Comparison of ENCODE assay signal across 8 cellular contexts in the genomic region with DNA sequence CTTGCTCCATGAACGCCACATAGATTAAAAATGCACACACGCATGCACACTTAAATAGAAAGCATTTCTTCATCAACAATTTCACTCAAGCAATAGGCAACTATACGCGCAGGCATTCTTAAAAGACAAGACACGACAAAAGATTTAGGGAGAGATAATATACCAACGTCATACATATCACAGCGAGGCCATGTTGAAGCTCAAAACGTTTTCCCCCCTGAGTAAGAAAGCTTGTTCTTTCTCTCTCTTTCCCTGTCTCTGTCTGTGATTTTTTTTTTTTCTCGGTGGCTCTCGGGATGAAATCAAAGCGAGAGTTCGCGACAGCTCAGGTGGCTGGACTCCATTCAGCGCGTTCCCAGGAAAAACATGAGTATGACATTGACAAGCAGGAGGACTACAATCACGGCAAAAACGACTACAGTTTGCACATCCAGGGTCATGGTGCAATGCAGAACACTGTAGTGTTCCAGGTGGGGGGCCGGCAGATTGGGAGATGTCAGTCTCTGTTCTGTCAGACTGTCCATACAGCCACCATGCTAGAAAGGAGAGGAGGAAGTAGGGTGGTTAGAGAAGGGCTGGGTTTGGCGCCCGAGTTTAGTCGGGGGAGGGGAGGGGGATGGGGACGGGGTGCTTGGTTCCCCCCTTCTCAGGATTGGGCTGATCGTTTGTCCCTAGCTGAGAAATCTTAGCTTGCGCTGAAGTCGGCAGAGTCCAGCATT. TPM values are rescaled to one million over a fixed set of nuclear protein-coding genes. Genes with fewer than 3 reads are reported as not detected.
DNase-seq lines count a peak whose midpoint lies in the region; ATAC-seq and TF ChIP-seq lines count a peak whose summit lies in the region.

No MANE protein-coding gene starts in this region.

- H3K27ac Mint-ChIP-seq in activated naive CD4-positive, alpha-beta T cell treated with anti-CD3 and anti-CD28 coated beads, Interleukin-2, amount 10 ng/mL, durations not matched to agents 7 days and 5 days, result peak overlapping the region; percentile 93

- H3K9ac ChIP-seq in HCT116 (ENCODE audit: low read length), result peak overlapping the region; percentile 68

- intact Hi-C loops in HCT116 (cut with micrococcal nuclease), result no loop called here
- intact Hi-C loops in left ventricle myocardium inferior (cut with micrococcal nuclease), result no loop called here
- intact Hi-C loops in gastrocnemius medialis (cut with DNase I; ENCODE audit: low total_unique reads), result loop anchor here (10.0 kb wide), 2 partner anchors 189 to 451 kb away; partner anchors contain the start of gene AMER1

- BruUV-seq in HCT116 (replicated peaks; lab: Mats Ljungman, UMichigan), result no TSS peak

- in situ Hi-C loops in gastrocnemius medialis (cut with MboI; ENCODE audit: low sequenced_read_pairs in 4 of 4), result loop anchor here in 2 of 4 donors (25.0 kb wide), 2 partner anchors 192 to 458 kb away; partner anchors contain the start of gene AMER1 (in 2 of the 2)

- DNase-seq in GM12864 (ENCODE audit: low read depth) (no peak), HCT116 (ENCODE audit: low read depth, low spot score) (no peak), NCI-H526 treated with DMSO at 0.1 percent for 48 hours (lab: John Stamatoyannopoulos, UW) (peak; percentile 14), left ventricle myocardium inferior (no peak), gastrocnemius medialis (peak in 1 of 2 donors; percentile 13), NCI-H226 (no peak), NCI-H1048 (lab: John Stamatoyannopoulos, UW) (no peak)
- peak; percentile 47 for DNase-seq in activated naive CD4-positive, alpha-beta T cell treated with anti-CD3 and anti-CD28 coated beads, Interleukin-2, amount 10 ng/mL, durations not matched to agents 7 days and 5 days

- TF ChIP-seq RAD21 in HCT116 (IDR thresholded peaks at IDR 0.05; ENCODE audit: low read depth), result no peak

- TF ChIP-seq POLR2A in HCT116 (IDR thresholded peaks at IDR 0.05; ENCODE audit: borderline replicate concordance, extremely low read depth, insufficient read depth, insufficient read length) (no peak), gastrocnemius medialis (IDR thresholded peaks at IDR 0.05) (no peak)

- CTCF ChIA-PET in HCT116 (lab: Charles Lee), result no interaction called here
- CTCF ChIA-PET in activated naive CD4-positive, alpha-beta T cell treated with anti-CD3 and anti-CD28 coated beads, Interleukin-2, amount 10 ng/mL, durations not matched to agents 7 days and 5 days (lab: Charles Lee), result interaction anchor here (1.5 kb wide), 1 partner anchor 13 kb away, joined by 5 read pairs; no protein-coding TSS in a partner anchor

- POLR2A ChIA-PET in HCT116 (lab: Charles Lee), result interaction anchor here (1.2 kb wide), 1 partner anchor 18 kb away, joined by 3 read pairs; no protein-coding TSS in a partner anchor

- peaks cover 6% of the 10 kb centered on the region for H3K36me3 Mint-ChIP-seq in activated naive CD4-positive, alpha-beta T cell treated with anti-CD3 and anti-CD28 coated beads, Interleukin-2, amount 10 ng/mL, durations not matched to agents 7 days and 5 days

- H3K27me3 ChIP-seq in HCT116 (ENCODE audit: insufficient read depth, low read length) (no peaks in the 10 kb centered on the region), left ventricle myocardium inferior (ENCODE audit: low read depth) (no peaks in the 10 kb centered on the region), gastrocnemius medialis (no peaks in the 10 kb centered on the region)

- H3K36me3 ChIP-seq in HCT116 (ENCODE audit: control insufficient read depth in 1 of 2, insufficient read depth in 2 of 2, low read length in 2 of 2) (no peaks in the 10 kb centered on the region), left ventricle myocardium inferior (no peaks in the 10 kb centered on the region), gastrocnemius medialis (no peaks in the 10 kb centered on the region)

- H3K4me3 ChIP-seq in GM12864 (ENCODE audit: low read depth, low read length) (peak overlapping the region; percentile 92), HCT116 (replicated peaks in 1 of 2; ENCODE audit: low read depth in 1 of 2, low read length in 2 of 2) (peak overlapping the region; percentile 63 to 71), left ventricle myocardium inferior (peak overlapping the region; percentile 75), gastrocnemius medialis (peak overlapping the region; percentile 66 to 79 (median 75))

- peaks cover 3 to 11% of the 10 kb centered on the region in 2 experiments; a peak in 3 of 4 replicates for H3K4me1 ChIP-seq in HCT116 (ENCODE audit: control insufficient read depth in 1 of 2, insufficient read depth in 2 of 2, low read length in 2 of 2)
- peaks cover 44% of the 10 kb centered on the region for H3K4me1 ChIP-seq in left ventricle myocardium inferior
- H3K4me1 ChIP-seq in gastrocnemius medialis, result peaks cover 9 to 18% of the 10 kb centered on the region in 2 donors

- H4K20me1 ChIP-seq in HCT116 (ENCODE audit: insufficient read depth), result no peaks in the 10 kb centered on the region

- H3K9me3 Mint-ChIP-seq in activated naive CD4-positive, alpha-beta T cell treated with anti-CD3 and anti-CD28 coated beads, Interleukin-2, amount 10 ng/mL, durations not matched to agents 7 days and 5 days, result no peaks in the 10 kb centered on the region

- peaks cover 31% of the 10 kb centered on the region for H3K4me1 Mint-ChIP-seq in activated naive CD4-positive, alpha-beta T cell treated with anti-CD3 and anti-CD28 coated beads, Interleukin-2, amount 10 ng/mL, durations not matched to agents 7 days and 5 days

- RAD21 ChIA-PET in HCT116 (lab: Charles Lee; ENCODE audit: low non-redundant PET in 1 of 2, low total read pairs in 2 of 2, uncharacterized antibody in 2 of 2, unreplicated experiment in 2 of 2), result no interaction called here

- no peaks in the 10 kb centered on the region for H3K9me2 ChIP-seq in HCT116 (ENCODE audit: insufficient read depth)

- TF ChIP-seq CTCF in GM12864 (IDR thresholded peaks at IDR 0.05; ENCODE audit: low read depth, low read length, missing control alignments) (no peak), HCT116 (IDR thresholded peaks at IDR 0.05 in 2 of 3, conservative IDR thresholded peaks at IDR 0.05 in 1 of 3; ENCODE audit: borderline replicate concordance in 1 of 3, insufficient read depth in 1 of 3, low read depth in 2 of 3, low read length in 2 of 3) (no peak), left ventricle myocardium inferior (IDR thresholded peaks at IDR 0.05; ENCODE audit: borderline replicate concordance) (no peak), gastrocnemius medialis (IDR thresholded peaks at IDR 0.05 in 4 of 5, conservative IDR thresholded peaks at IDR 0.05 in 1 of 5) (no peak)

- peak overlapping the region; percentile 92 for H3K4me3 Mint-ChIP-seq in activated naive CD4-positive, alpha-beta T cell treated with anti-CD3 and anti-CD28 coated beads, Interleukin-2, amount 10 ng/mL, durations not matched to agents 7 days and 5 days

- no peak overlapping the region for H2AFZ ChIP-seq in HCT116 (ENCODE audit: low read depth, low read length, poor library complexity, severe bottlenecking)

- no peaks in the 10 kb centered on the region for H3K9me3 ChIP-seq in HCT116 (ENCODE audit: control insufficient read depth in 1 of 2, insufficient read depth in 1 of 2, low read depth in 1 of 2, low read length in 2 of 2)
- no peaks in the 10 kb centered on the region for H3K9me3 ChIP-seq in left ventricle myocardium inferior (replicated peaks)
- H3K9me3 ChIP-seq in gastrocnemius medialis, result no peaks in the 10 kb centered on the region

- H3K79me2 ChIP-seq in HCT116 (ENCODE audit: insufficient read depth, low read length), result no peaks in the 10 kb centered on the region; the same call in 1 of the 2 replicates

- peak overlapping the region; percentile 84 for H3K4me2 ChIP-seq in HCT116 (ENCODE audit: low read length)

- ATAC-seq in HCT116, result peak; percentile 36
- ATAC-seq in gastrocnemius medialis, result peak; percentile 16 to 63

- no peaks in the 10 kb centered on the region for H3K27me3 Mint-ChIP-seq in activated naive CD4-positive, alpha-beta T cell treated with anti-CD3 and anti-CD28 coated beads, Interleukin-2, amount 10 ng/mL, durations not matched to agents 7 days and 5 days

- H3K27ac ChIP-seq in HCT116 (ENCODE audit: low read depth, low read length) (peak overlapping the region; percentile 67), left ventricle myocardium inferior (replicated peaks) (peak overlapping the region; percentile 92), gastrocnemius medialis (peak overlapping the region; percentile 87 to 94 (median 90))

TF ChIP-seq in HCT116, 20 proteins besides CTCF, POLR2A, EP300 and RAD21 (continues in another document):
- TF ChIP-seq TCF7L2 (IDR thresholded peaks at IDR 0.05; ENCODE audit: borderline replicate concordance, extremely low read depth, insufficient read depth, insufficient read length) (no peak), SIN3A (IDR thresholded peaks at IDR 0.05; ENCODE audit: low read depth) (no peak), EZH2phosphoT487 (IDR thresholded peaks at IDR 0.05; ENCODE audit: borderline replicate concordance) (no peak)
- TF ChIP-seq, protein P1, sequence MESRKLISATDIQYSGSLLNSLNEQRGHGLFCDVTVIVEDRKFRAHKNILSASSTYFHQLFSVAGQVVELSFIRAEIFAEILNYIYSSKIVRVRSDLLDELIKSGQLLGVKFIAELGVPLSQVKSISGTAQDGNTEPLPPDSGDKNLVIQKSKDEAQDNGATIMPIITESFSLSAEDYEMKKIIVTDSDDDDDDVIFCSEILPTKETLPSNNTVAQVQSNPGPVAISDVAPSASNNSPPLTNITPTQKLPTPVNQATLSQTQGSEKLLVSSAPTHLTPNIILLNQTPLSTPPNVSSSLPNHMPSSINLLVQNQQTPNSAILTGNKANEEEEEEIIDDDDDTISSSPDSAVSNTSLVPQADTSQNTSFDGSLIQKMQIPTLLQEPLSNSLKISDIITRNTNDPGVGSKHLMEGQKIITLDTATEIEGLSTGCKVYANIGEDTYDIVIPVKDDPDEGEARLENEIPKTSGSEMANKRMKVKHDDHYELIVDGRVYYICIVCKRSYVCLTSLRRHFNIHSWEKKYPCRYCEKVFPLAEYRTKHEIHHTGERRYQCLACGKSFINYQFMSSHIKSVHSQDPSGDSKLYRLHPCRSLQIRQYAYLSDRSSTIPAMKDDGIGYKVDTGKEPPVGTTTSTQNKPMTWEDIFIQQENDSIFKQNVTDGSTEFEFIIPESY (IDR thresholded peaks at IDR 0.05; ENCODE audit: extremely low read depth, insufficient replicate concordance, low read length), result no peak

RNA-seq across cellular contexts. Expression of gene ARHGEF9, which starts 30.7 kb away (rescaled TPM):
- total RNA-seq in HCT116 (2021; ENCODE audit: unreplicated experiment) (15.0 TPM), left ventricle myocardium inferior (48.1 TPM), gastrocnemius medialis (1 to 10 TPM; 2.0 to 6.6 (median 4.1) TPM)
- 7.8 and 8.2 TPM in 2 replicates for polyA plus RNA-seq in HCT116 (2012)

Comparison
In these comparisons a context has a peak if more than half of its experiments do, and no peak if none do; other contexts are left out.
1. DNase-seq: peak in NCI-H526 treated with DMSO at 0.1 percent for 48 hours (single experiment) and activated naive CD4-positive, alpha-beta T cell treated with anti-CD3 and anti-CD28 coated beads, Interleukin-2, amount 10 ng/mL, durations not matched to agents 7 days and 5 days (single experiment); none in GM12864 (single experiment), HCT116 (single experiment), left ventricle myocardium inferior (single experiment), NCI-H226 (single experiment) and NCI-H1048 (single experiment).
2. Peak in every context shown above with its lines, with median percentiles within 50 percentile points of each other: H3K4me3 ChIP-seq and H3K27ac ChIP-seq.